21 cellular contexts compared by ENCODE assay signal in genomic region chr3:52397676-52398399, GRCh38. TPM values are rescaled to one million over a fixed set of nuclear protein-coding genes. Genes with fewer than 3 reads are reported as not detected.
DNase-seq lines count a peak whose midpoint lies in the region; ATAC-seq and TF ChIP-seq lines count a peak whose summit lies in the region.
"Had no signal": no experiment of that assay in that cellular context is flagged by ENCODE, and none has a peak within 500 bp of the region (broad histone marks: within the 10 kb centered on the region; RNA-seq: fewer than 3 reads in every experiment).

No MANE protein-coding gene starts in this region.

- H3K9me3 Mint-ChIP-seq in activated T-cell treated with anti-CD3 and anti-CD28 coated beads, Interleukin-2, amount 50 U/mL, for 24 hours: no peaks in the 10 kb centered on the region
- no peaks in the 10 kb centered on the region for H3K9me3 Mint-ChIP-seq in activated T-cell treated with anti-CD3 and anti-CD28 coated beads, Interleukin-2, amount 50 U/mL, for 4 hours
- no peaks in the 10 kb centered on the region for H3K9me3 Mint-ChIP-seq in neural progenitor cell
- H3K9me3 Mint-ChIP-seq: CD8-positive, alpha-beta T cell had no signal

- H3K4me2 ChIP-seq in HCT116 (ENCODE audit: low read length) (no peak overlapping the region), neural progenitor cell (no peak overlapping the region)

- intact Hi-C loops in HCT116 (cut with micrococcal nuclease) (no loop called here), left ventricle myocardium superior (cut with micrococcal nuclease) (no loop called here)

- no peaks in the 10 kb centered on the region for H3K27me3 ChIP-seq in HCT116 (ENCODE audit: insufficient read depth, low read length)
- no peaks in the 10 kb centered on the region for H3K27me3 ChIP-seq in neural progenitor cell
- H3K27me3 ChIP-seq: BE2C had no signal

- BruUV-seq in HCT116 (replicated peaks; lab: Mats Ljungman, UMichigan): no TSS peak

- POLR2A ChIA-PET in HCT116 (lab: Charles Lee): no interaction called here

- TF ChIP-seq CTCF in HCT116 (IDR thresholded peaks at IDR 0.05 in 2 of 3, conservative IDR thresholded peaks at IDR 0.05 in 1 of 3; ENCODE audit: borderline replicate concordance in 1 of 3, insufficient read depth in 1 of 3, low read depth in 2 of 3, low read length in 2 of 3) (no peak), neural progenitor cell (IDR thresholded peaks at IDR 0.05) (no peak)

- no peaks in the 10 kb centered on the region for H3K9me2 ChIP-seq in HCT116 (ENCODE audit: insufficient read depth)

- no peaks in the 10 kb centered on the region for H3F3A ChIP-seq in neural progenitor cell (ENCODE audit: low read depth)

- H3K4me1 Mint-ChIP-seq in activated T-cell treated with anti-CD3 and anti-CD28 coated beads, Interleukin-2, amount 50 U/mL, for 24 hours (ENCODE audit: low read depth): no peaks in the 10 kb centered on the region
- no peaks in the 10 kb centered on the region for H3K4me1 Mint-ChIP-seq in activated T-cell treated with anti-CD3 and anti-CD28 coated beads, Interleukin-2, amount 50 U/mL, for 4 hours (ENCODE audit: low read depth)
- no peaks in the 10 kb centered on the region for H3K4me1 Mint-ChIP-seq in neural progenitor cell

- H3K4me3 ChIP-seq in HCT116 (replicated peaks in 1 of 2; ENCODE audit: low read depth in 1 of 2, low read length in 2 of 2) (no peak overlapping the region), neural progenitor cell (no peak overlapping the region)

- H3K9ac ChIP-seq in HCT116 (ENCODE audit: low read length): no peak overlapping the region
- no peak overlapping the region for H3K9ac ChIP-seq in neural progenitor cell

- DNase-seq in activated T-cell treated with anti-CD3 and anti-CD28 coated beads, Interleukin-2, amount 50 U/mL, for 24 hours: no peak
- no peak for DNase-seq in activated T-cell treated with anti-CD3 and anti-CD28 coated beads, Interleukin-2, amount 50 U/mL, for 4 hours
- DNase-seq in HCT116 (ENCODE audit: low read depth, low spot score) (no peak), left ventricle myocardium superior (peak; percentile 18), neural progenitor cell (ENCODE audit: low spot score) (no peak), NCI-H345 treated with DMSO at 0.1 percent for 48 hours (lab: John Stamatoyannopoulos, UW; ENCODE audit: unreplicated experiment) (no peak)
- DNase-seq: BE2C; CD8-positive, alpha-beta T cell; DMS79 treated with DMSO at 0.1 percent for 48 hours; GOT3; KG1; NCI-H1048; NCI-H146; NCI-H2081 treated with DMSO at 0.1 percent for 48 hours; NCI-H510A treated with DMSO at 0.1 percent for 48 hours; NCI-H82; SIG-M5 had no signal

- H3K9me3 ChIP-seq in HCT116 (ENCODE audit: control insufficient read depth in 1 of 2, insufficient read depth in 1 of 2, low read depth in 1 of 2, low read length in 2 of 2): no peaks in the 10 kb centered on the region
- H3K9me3 ChIP-seq in neural progenitor cell (ENCODE audit: low read depth): no peaks in the 10 kb centered on the region
- H3K9me3 ChIP-seq: BE2C had no signal

- peaks cover 2 to 14% of the 10 kb centered on the region in 2 experiments; a peak in 3 of 4 replicates for H3K36me3 ChIP-seq in HCT116 (ENCODE audit: control insufficient read depth in 1 of 2, insufficient read depth in 2 of 2, low read length in 2 of 2)
- H3K36me3 ChIP-seq in neural progenitor cell: no peaks in the 10 kb centered on the region
- H3K36me3 ChIP-seq: BE2C had no signal

- H4K20me1 ChIP-seq in HCT116 (ENCODE audit: insufficient read depth) (no peaks in the 10 kb centered on the region), neural progenitor cell (ENCODE audit: low read depth) (no peaks in the 10 kb centered on the region)

- TF ChIP-seq POLR2A in HCT116 (IDR thresholded peaks at IDR 0.05; ENCODE audit: borderline replicate concordance, extremely low read depth, insufficient read depth, insufficient read length): no peak

- no peaks in the 10 kb centered on the region for H3K27me3 Mint-ChIP-seq in activated T-cell treated with anti-CD3 and anti-CD28 coated beads, Interleukin-2, amount 50 U/mL, for 24 hours
- H3K27me3 Mint-ChIP-seq in activated T-cell treated with anti-CD3 and anti-CD28 coated beads, Interleukin-2, amount 50 U/mL, for 4 hours (ENCODE audit: low read depth): no peaks in the 10 kb centered on the region
- H3K27me3 Mint-ChIP-seq in neural progenitor cell (ENCODE audit: insufficient read depth, low read depth): peaks cover 12% of the 10 kb centered on the region

- H2AFZ ChIP-seq in HCT116 (ENCODE audit: low read depth, low read length, poor library complexity, severe bottlenecking) (no peak overlapping the region), neural progenitor cell (replicated peaks) (no peak overlapping the region)

- H3K79me2 ChIP-seq in HCT116 (ENCODE audit: insufficient read depth, low read length) (no peaks in the 10 kb centered on the region), neural progenitor cell (ENCODE audit: low read depth) (no peaks in the 10 kb centered on the region)

- CTCF ChIA-PET in HCT116 (lab: Charles Lee): no interaction called here

- ATAC-seq in activated T-cell treated with anti-CD3 and anti-CD28 coated beads, Interleukin-2, amount 50 U/mL, for 4 hours: no peak
- ATAC-seq in HCT116 (0 out of 2 replicates have a peak, but pooled peaks have one; percentile 7), left ventricle myocardium superior (no peak), GM19023 (IDR thresholded peaks at IDR 0.05; ENCODE audit: unreplicated experiment) (no peak), HG03521 (IDR thresholded peaks at IDR 0.05; ENCODE audit: unreplicated experiment) (no peak)
- ATAC-seq: CD8-positive, alpha-beta T cell had no signal

- no peak overlapping the region for H3K4me3 Mint-ChIP-seq in activated T-cell treated with anti-CD3 and anti-CD28 coated beads, Interleukin-2, amount 50 U/mL, for 24 hours
- no peak overlapping the region for H3K4me3 Mint-ChIP-seq in activated T-cell treated with anti-CD3 and anti-CD28 coated beads, Interleukin-2, amount 50 U/mL, for 4 hours
- peak overlapping the region; percentile 33 for H3K4me3 Mint-ChIP-seq in neural progenitor cell
- H3K4me3 Mint-ChIP-seq: CD8-positive, alpha-beta T cell had no signal

- H3K27ac ChIP-seq in HCT116 (ENCODE audit: low read depth, low read length): no peak overlapping the region
- H3K27ac ChIP-seq in neural progenitor cell: no peak overlapping the region
- H3K27ac ChIP-seq: 22Rv1 had no signal

- RAD21 ChIA-PET in HCT116 (lab: Charles Lee; ENCODE audit: low non-redundant PET in 1 of 2, low total read pairs in 2 of 2, uncharacterized antibody in 2 of 2, unreplicated experiment in 2 of 2): no interaction called here

- no peak for TF ChIP-seq RAD21 in HCT116 (IDR thresholded peaks at IDR 0.05; ENCODE audit: low read depth)

- H3K36me3 Mint-ChIP-seq in activated T-cell treated with anti-CD3 and anti-CD28 coated beads, Interleukin-2, amount 50 U/mL, for 24 hours (ENCODE audit: low read depth): peaks cover 55% of the 10 kb centered on the region
- peaks cover 18% of the 10 kb centered on the region for H3K36me3 Mint-ChIP-seq in activated T-cell treated with anti-CD3 and anti-CD28 coated beads, Interleukin-2, amount 50 U/mL, for 4 hours (ENCODE audit: insufficient read depth)
- H3K36me3 Mint-ChIP-seq in neural progenitor cell: peaks cover 4% of the 10 kb centered on the region

- peak overlapping the region; percentile 8 for H3K27ac Mint-ChIP-seq in activated T-cell treated with anti-CD3 and anti-CD28 coated beads, Interleukin-2, amount 50 U/mL, for 24 hours
- peak overlapping the region; percentile 53 for H3K27ac Mint-ChIP-seq in neural progenitor cell
- H3K27ac Mint-ChIP-seq: CD8-positive, alpha-beta T cell had no signal

- no peaks in the 10 kb centered on the region for H3K4me1 ChIP-seq in HCT116 (ENCODE audit: control insufficient read depth in 1 of 2, insufficient read depth in 2 of 2, low read length in 2 of 2)
- H3K4me1 ChIP-seq in neural progenitor cell: no peaks in the 10 kb centered on the region
- H3K4me1 ChIP-seq: BE2C had no signal

TF ChIP-seq in HCT116, 20 proteins besides CTCF, POLR2A, EP300 and RAD21 (continues in another document):
- TF ChIP-seq SIN3A (IDR thresholded peaks at IDR 0.05; ENCODE audit: low read depth) (no peak), CBX3 (IDR thresholded peaks at IDR 0.05; ENCODE audit: low read depth) (no peak), JUND (IDR thresholded peaks at IDR 0.05) (no peak), POLR2AphosphoS5 (IDR thresholded peaks at IDR 0.05; ENCODE audit: low read depth, low read length) (no peak)

RNA-seq across cellular contexts. Expression of gene BAP1, which starts 12.0 kb away (rescaled TPM):
- 100 to 1,000 TPM; 117 to 130 (median 127) TPM for total RNA-seq in activated T-cell treated with anti-CD3 and anti-CD28 coated beads, Interleukin-2, amount 50 U/mL, for 4 hours
- 72.0 TPM for total RNA-seq in HCT116 (2021; ENCODE audit: unreplicated experiment)
- polyA plus RNA-seq in HCT116 (2012): 47.3 and 50.3 TPM in 2 replicates
- 57.9 TPM for total RNA-seq in left ventricle myocardium superior
- total RNA-seq in neural progenitor cell (ENCODE audit: low replicate concordance): 55.5 and 102 TPM in 2 replicates

RNA-seq across cellular contexts. Expression of gene PHF7, which starts 12.6 kb away (rescaled TPM):
- total RNA-seq in activated T-cell treated with anti-CD3 and anti-CD28 coated beads, Interleukin-2, amount 50 U/mL, for 4 hours: 1 to 10 TPM; 3.6 to 5.0 (median 4.8) TPM
- total RNA-seq in HCT116 (2021; ENCODE audit: unreplicated experiment) (10.0 TPM), left ventricle myocardium superior (13.1 TPM), neural progenitor cell (ENCODE audit: low replicate concordance) (9.9 and 13.0 TPM in 2 replicates)
- polyA plus RNA-seq in HCT116 (2012): 6.1 and 9.1 TPM in 2 replicates

RNA-seq across cellular contexts. Expression of gene SEMA3G, which starts 47.1 kb away (rescaled TPM):
- total RNA-seq in activated T-cell treated with anti-CD3 and anti-CD28 coated beads, Interleukin-2, amount 50 U/mL, for 4 hours: under 1 TPM; 0.05 to 0.24 (median 0.08) TPM
- 4.2 TPM for total RNA-seq in HCT116 (2021; ENCODE audit: unreplicated experiment)
- 1.3 and 1.4 TPM in 2 replicates for polyA plus RNA-seq in HCT116 (2012)
- 9.1 TPM for total RNA-seq in left ventricle myocardium superior
- 0.79 and 3.4 TPM in 2 replicates for total RNA-seq in neural progenitor cell (ENCODE audit: low replicate concordance)
- polyA plus RNA-seq: AG04450 had no signal

RNA-seq across cellular contexts. Expression of gene TNNC1, which starts 56.0 kb away (rescaled TPM):
- 1 to 10 TPM in 2 of 3 donors, under 1 TPM in 1; 0.46 to 1.4 (median 1.1) TPM for total RNA-seq in activated T-cell treated with anti-CD3 and anti-CD28 coated beads, Interleukin-2, amount 50 U/mL, for 4 hours
- total RNA-seq in HCT116 (2021; ENCODE audit: unreplicated experiment) (2.2 TPM), left ventricle myocardium superior (8,945 TPM), neural progenitor cell (ENCODE audit: low replicate concordance) (0.67 and 5.8 TPM in 2 replicates)
- polyA plus RNA-seq in HCT116 (2012): 6.1 and 7.1 TPM in 2 replicates

RNA-seq across cellular contexts. Expression of gene NISCH, which starts 57.6 kb away (rescaled TPM):
- 10 to 100 TPM; 60.2 to 69.1 (median 67.9) TPM for total RNA-seq in activated T-cell treated with anti-CD3 and anti-CD28 coated beads, Interleukin-2, amount 50 U/mL, for 4 hours
- total RNA-seq in HCT116 (2021; ENCODE audit: unreplicated experiment) (72.8 TPM), left ventricle myocardium superior (48.3 TPM), neural progenitor cell (ENCODE audit: low replicate concordance) (80.5 and 146 TPM in 2 replicates)
- 54.7 and 58.3 TPM in 2 replicates for polyA plus RNA-seq in HCT116 (2012)
